In the genomic region with DNA sequence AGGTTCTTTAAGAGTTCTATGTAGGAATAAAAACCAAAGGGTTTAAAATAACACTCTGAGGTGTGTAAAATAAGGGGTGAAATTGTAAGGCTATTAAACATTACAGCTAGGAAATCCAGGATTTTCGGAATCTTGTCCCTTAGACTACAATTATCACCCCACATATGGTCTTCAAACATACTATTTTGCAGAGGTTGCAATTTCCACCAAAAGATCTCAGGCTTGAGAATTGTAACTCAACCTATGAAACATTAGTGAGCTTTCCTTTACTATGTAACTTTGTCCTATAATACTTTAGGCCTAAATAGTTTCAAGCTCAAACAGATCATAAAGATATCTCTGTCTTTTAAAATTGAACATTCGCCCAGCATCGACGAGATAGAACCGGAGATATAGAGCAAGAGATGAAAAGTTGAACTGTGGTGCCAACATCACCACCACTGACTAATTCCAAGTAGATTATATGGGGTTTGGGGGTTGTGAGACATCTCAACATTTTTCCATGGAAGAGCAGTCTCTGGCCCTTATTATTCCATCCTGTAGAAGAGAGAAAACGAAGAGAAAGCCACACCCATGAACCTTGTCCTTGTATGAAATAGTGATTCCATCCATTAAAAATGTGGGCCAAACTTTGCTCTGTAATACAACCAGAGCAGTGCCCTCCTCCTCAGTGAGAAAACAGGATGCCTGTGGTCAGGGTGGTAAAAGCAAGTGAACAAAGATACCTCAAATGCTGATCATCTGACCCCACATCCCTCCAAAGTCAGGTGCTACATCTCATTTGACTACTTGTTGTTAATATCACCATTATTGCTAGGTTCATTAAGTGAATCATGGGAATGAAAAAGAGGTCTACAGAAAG, we compare ENCODE assay signal across 13 cellular contexts.
DNase-seq lines count a peak whose midpoint lies in the region; ATAC-seq lines count a peak whose summit lies in the region.
"Had no signal": no experiment of that assay in that cellular context is flagged by ENCODE, and none has a peak within 500 bp of the region (broad histone marks: within the 10 kb centered on the region; RNA-seq: fewer than 3 reads in every experiment).

No MANE protein-coding gene starts in this region.

- CTCF ChIA-PET in naive thymus-derived CD4-positive, alpha-beta T cell (lab: Charles Lee) = no interaction called here

- peak; percentile 73 for ATAC-seq in naive thymus-derived CD4-positive, alpha-beta T cell
- ATAC-seq in GM18873 (IDR thresholded peaks at IDR 0.05; ENCODE audit: low FRiP score, unreplicated experiment) = no peak
- no peak for ATAC-seq in sciatic nerve
- ATAC-seq: left lobe of liver had no signal

- no peaks in the 10 kb centered on the region for H3K27me3 Mint-ChIP-seq in activated naive CD8-positive, alpha-beta T cell treated with anti-CD3 and anti-CD28 coated beads for 36 hours
- H3K27me3 Mint-ChIP-seq in naive thymus-derived CD4-positive, alpha-beta T cell = no peaks in the 10 kb centered on the region

- H3K4me3 ChIP-seq in naive thymus-derived CD4-positive, alpha-beta T cell (ENCODE audit: low read length) = no peak overlapping the region
- H3K4me3 ChIP-seq: neural progenitor cell, thoracic aorta had no signal

- H3K27ac Mint-ChIP-seq in activated naive CD8-positive, alpha-beta T cell treated with anti-CD3 and anti-CD28 coated beads for 36 hours = peak overlapping the region; percentile 85
- H3K27ac Mint-ChIP-seq in naive thymus-derived CD4-positive, alpha-beta T cell = peak overlapping the region in 7 of 9 donors; percentile 9 to 91 (median 29)
- H3K27ac Mint-ChIP-seq: neural progenitor cell had no signal

- no peaks in the 10 kb centered on the region for H3K9me3 ChIP-seq in naive thymus-derived CD4-positive, alpha-beta T cell (ENCODE audit: control insufficient read depth in 2 of 3, low read length in 3 of 3)
- H3K9me3 ChIP-seq: thoracic aorta had no signal

- H3K36me3 ChIP-seq in naive thymus-derived CD4-positive, alpha-beta T cell (ENCODE audit: control insufficient read depth in 2 of 3, insufficient read depth in 3 of 3, low read length in 3 of 3) = no peaks in the 10 kb centered on the region
- H3K36me3 ChIP-seq: neural progenitor cell, thoracic aorta had no signal

- H3K27me3 ChIP-seq in naive thymus-derived CD4-positive, alpha-beta T cell (ENCODE audit: control insufficient read depth in 2 of 2, insufficient read depth in 2 of 2, low read length in 2 of 2) = no peaks in the 10 kb centered on the region
- H3K27me3 ChIP-seq: neural progenitor cell had no signal

- H3K4me1 ChIP-seq in naive thymus-derived CD4-positive, alpha-beta T cell (ENCODE audit: control insufficient read depth in 2 of 2, insufficient read depth in 2 of 2, low read length in 2 of 2) = peaks cover 0 to 31% of the 10 kb centered on the region in 2 donors

- intact Hi-C loops in naive thymus-derived CD4-positive, alpha-beta T cell (cut with micrococcal nuclease) = no loop called here
- intact Hi-C loops in sciatic nerve (cut with DNase I) = no loop called here

- POLR2A ChIA-PET in naive thymus-derived CD4-positive, alpha-beta T cell (lab: Charles Lee) = interaction anchor here (0.9 kb wide), 1 partner anchor 37 kb away, joined by 3 read pairs; no protein-coding TSS in a partner anchor

- no peaks in the 10 kb centered on the region for H3K36me3 Mint-ChIP-seq in activated naive CD8-positive, alpha-beta T cell treated with anti-CD3 and anti-CD28 coated beads for 36 hours
- no peaks in the 10 kb centered on the region for H3K36me3 Mint-ChIP-seq in naive thymus-derived CD4-positive, alpha-beta T cell
- H3K36me3 Mint-ChIP-seq: neural progenitor cell had no signal

- DNase-seq in EH (ENCODE audit: low read depth) (peak; percentile 4), HT1080 (ENCODE audit: low read depth) (peak; percentile 88), NCI-H82 treated with DMSO at 0.1 percent for 48 hours (lab: John Stamatoyannopoulos, UW; ENCODE audit: unreplicated experiment) (no peak), sciatic nerve (ENCODE audit: low spot score) (no peak)
- peak; percentile 6 for DNase-seq in activated naive CD8-positive, alpha-beta T cell treated with anti-CD3 and anti-CD28 coated beads for 36 hours
- peak in 1 of 9 donors; percentile 9 for DNase-seq in naive thymus-derived CD4-positive, alpha-beta T cell
- DNase-seq: amygdala; COR-L47; effector CD8-positive, alpha-beta T cell had no signal

- H3K27ac ChIP-seq in naive thymus-derived CD4-positive, alpha-beta T cell (ENCODE audit: low read depth, low read length) = no peak overlapping the region
- H3K27ac ChIP-seq: neural progenitor cell, thoracic aorta had no signal

- no peak overlapping the region for H3K4me3 Mint-ChIP-seq in activated naive CD8-positive, alpha-beta T cell treated with anti-CD3 and anti-CD28 coated beads for 36 hours
- H3K4me3 Mint-ChIP-seq in naive thymus-derived CD4-positive, alpha-beta T cell = peak overlapping the region in 4 of 10 donors; percentile 7 to 65 (median 36)
- H3K4me3 Mint-ChIP-seq: neural progenitor cell had no signal

- peaks cover 34% of the 10 kb centered on the region for H3K4me1 Mint-ChIP-seq in activated naive CD8-positive, alpha-beta T cell treated with anti-CD3 and anti-CD28 coated beads for 36 hours
- H3K4me1 Mint-ChIP-seq in naive thymus-derived CD4-positive, alpha-beta T cell = peaks cover 2 to 28% (median 12%) of the 10 kb centered on the region in 7 donors

- H3K9me3 Mint-ChIP-seq in activated naive CD8-positive, alpha-beta T cell treated with anti-CD3 and anti-CD28 coated beads for 36 hours = peaks cover 10% of the 10 kb centered on the region
- H3K9me3 Mint-ChIP-seq in naive thymus-derived CD4-positive, alpha-beta T cell = no peaks in the 10 kb centered on the region
- H3K9me3 Mint-ChIP-seq: neural progenitor cell had no signal

Comparison
In these comparisons a context has a peak if more than half of its experiments do, and no peak if none do; other contexts are left out.
1. DNase-seq: peak in EH (single experiment), HT1080 (single experiment) and activated naive CD8-positive, alpha-beta T cell treated with anti-CD3 and anti-CD28 coated beads for 36 hours (single experiment); none in NCI-H82 treated with DMSO at 0.1 percent for 48 hours (single experiment) and sciatic nerve (single experiment).